Comparison of ENCODE assay signal across 8 cellular contexts in genomic region chr13:20197361-20197834, GRCh38. TPM values are rescaled to one million over a fixed set of nuclear protein-coding genes. Genes with fewer than 3 reads are reported as not detected.
A peak's percentile ranks its signal among the peaks of the same experiment; 100 is the strongest.
DNase-seq lines count a peak whose midpoint lies in the region; ATAC-seq, FAIRE-seq and TF ChIP-seq lines count a peak whose summit lies in the region.

No MANE protein-coding gene starts in this region.

- TF ChIP-seq CTCF in AG04449 (IDR thresholded peaks at IDR 0.05; ENCODE audit: insufficient read depth, low read length, missing control alignments) = peak; percentile 58
- peak; percentile 74 for TF ChIP-seq CTCF in NB4 (IDR thresholded peaks at IDR 0.05; ENCODE audit: low read depth, low read length)
- TF ChIP-seq CTCF in VCaP (conservative IDR thresholded peaks at IDR 0.05) = peak; percentile 80
- TF ChIP-seq CTCF in sigmoid colon (IDR thresholded peaks at IDR 0.05) = peak in 3 of 4 experiments; percentile 4 to 53 (median 42)

- peaks cover 0 to 1% (median 0%) of the 10 kb centered on the region in 4 donors for H3K9me3 ChIP-seq in sigmoid colon

- H3K27ac ChIP-seq in VCaP (no peak overlapping the region), sigmoid colon (no peak overlapping the region)

- no peak for DNase-seq in AG04449 (ENCODE audit: low read depth, low spot score)
- DNase-seq in NB4 (ENCODE audit: low read depth) = peak; percentile 56
- peak; percentile 71 for DNase-seq in glomerular visceral epithelial cell (ENCODE audit: extremely low spot score)
- no peak for DNase-seq in sigmoid colon

- WGBS in sigmoid colon, 2 donors = 5 to 13% methylated on average over 5 of the region's 5 CpGs

- FAIRE-seq in G401.6 (lab: Jason Lieb, UNC) = peak; percentile 98

- H3K27me3 ChIP-seq in sigmoid colon = peaks cover 34 to 48% (median 40%) of the 10 kb centered on the region in 3 donors

- intact Hi-C loops in sigmoid colon (cut with DNase I) = loop anchor here (10.0 kb wide), 1 partner anchor 287 kb away; no protein-coding TSS in a partner anchor

- POLR2A ChIA-PET in AG04449 (lab: Yijun Ruan, JAX) = interaction anchor here (0.7 kb wide), 1 partner anchor 749 kb away, joined by 3 read pairs; no protein-coding TSS in a partner anchor

- no peaks in the 10 kb centered on the region for H3K36me3 ChIP-seq in sigmoid colon

- ATAC-seq in HG02763 (IDR thresholded peaks at IDR 0.05; ENCODE audit: unreplicated experiment) (no peak), HG02588 (IDR thresholded peaks at IDR 0.05; ENCODE audit: unreplicated experiment) (no peak)

- H3K4me3 ChIP-seq in AG04449 (ENCODE audit: low read depth, low read length) (no peak overlapping the region), NB4 (ENCODE audit: low read depth, low read length) (no peak overlapping the region), sigmoid colon (no peak overlapping the region)

- CTCF ChIA-PET in AG04449 (lab: Yijun Ruan, JAX) = interaction anchor here (0.7 to 5.0 kb wide), 30 partner anchors 8 to 728 kb away, joined by 3 to 31 read pairs (median 4); no protein-coding TSS in a partner anchor

- no peak for TF ChIP-seq POLR2A in NB4 (IDR thresholded peaks at IDR 0.05; ENCODE audit: extremely low read depth, insufficient read length)
- no peak for TF ChIP-seq POLR2A in sigmoid colon (IDR thresholded peaks at IDR 0.05)

- H3K4me1 ChIP-seq in sigmoid colon = peaks cover 0 to 19% (median 18%) of the 10 kb centered on the region in 4 donors

- no peak for TF ChIP-seq EP300 in sigmoid colon (IDR thresholded peaks at IDR 0.05)

RNA-seq across cellular contexts. Expression of gene GJB2, which starts 4.7 kb away (rescaled TPM):
- total RNA-seq in sigmoid colon = under 1 TPM in 1 of 4 donors, not detected in 3; 0.49 TPM
- 10 to 100 TPM in 1 of 3 donors, 1 to 10 TPM in 2; 6.0 to 25.9 (median 8.6) TPM for polyA plus RNA-seq in sigmoid colon

RNA-seq across cellular contexts. Expression of gene GJB6, which starts 34.7 kb away (rescaled TPM):
- total RNA-seq in sigmoid colon = not detected
- under 1 TPM in 1 of 3 donors, not detected in 2; 0.32 TPM for polyA plus RNA-seq in sigmoid colon

RNA-seq across cellular contexts. Expression of gene GJA3, which starts 36.5 kb away (rescaled TPM):
- not detected for total RNA-seq in sigmoid colon
- polyA plus RNA-seq in sigmoid colon = under 1 TPM in 1 of 3 donors, not detected in 2; 0.10 TPM

Comparison
In these comparisons a context has a peak if more than half of its experiments do, and no peak if none do; other contexts are left out.
1. DNase-seq: peak in NB4 (single experiment) and glomerular visceral epithelial cell (single experiment); none in AG04449 (single experiment) and sigmoid colon (single experiment).
2. Peak in every context shown above with its lines, with median percentiles within 50 percentile points of each other: CTCF ChIP-seq.